ENCODE assay signal across 8 cellular contexts in genomic region chr2:181573140-181573736, GRCh38.
A peak's percentile ranks its signal among the peaks of the same experiment; 100 is the strongest.
DNase-seq lines count a peak whose midpoint lies in the region; ATAC-seq and TF ChIP-seq lines count a peak whose summit lies in the region.

No MANE protein-coding gene starts in this region.

- peak; percentile 53 for TF ChIP-seq CTCF in astrocyte of the spinal cord (IDR thresholded peaks at IDR 0.05; ENCODE audit: low read depth, low read length)

- DNase-seq in GM04504 (ENCODE audit: low read depth) (peak; percentile 9), NAMALWA (ENCODE audit: low spot score) (peak; percentile 55), astrocyte of the spinal cord (ENCODE audit: low read depth, low spot score) (peak; percentile 39), myocyte (ENCODE audit: low read depth) (peak; percentile 49), posterior cingulate gyrus (no peak)
- DNase-seq in effector memory CD8-positive, alpha-beta T cell = no peak

- ATAC-seq in GM21576 (IDR thresholded peaks at IDR 0.05; ENCODE audit: unreplicated experiment) (no peak), GM21825 (IDR thresholded peaks at IDR 0.05; ENCODE audit: unreplicated experiment) (no peak)
- no peak for ATAC-seq in effector memory CD8-positive, alpha-beta T cell (replicated peaks)

- H3K27me3 Mint-ChIP-seq in effector memory CD8-positive, alpha-beta T cell = peaks cover 9 to 19% of the 10 kb centered on the region in 2 donors

- no peaks in the 10 kb centered on the region for H3K9me3 Mint-ChIP-seq in effector memory CD8-positive, alpha-beta T cell

- in situ Hi-C loops in astrocyte of the spinal cord (cut with HindIII; ENCODE audit: low sequenced_read_pairs) = no loop called here

- H3K4me3 ChIP-seq in astrocyte of the spinal cord (ENCODE audit: low read depth, low read length) = no peak overlapping the region

- no peaks in the 10 kb centered on the region for H3K4me1 Mint-ChIP-seq in effector memory CD8-positive, alpha-beta T cell (ENCODE audit: low read depth in 2 of 2)

- H3K27ac Mint-ChIP-seq in effector memory CD8-positive, alpha-beta T cell = no peak overlapping the region

- intact Hi-C loops in posterior cingulate gyrus (cut with DNase I) = loop anchor here (5.0 kb wide), 1 partner anchor 144 kb away; no protein-coding TSS in a partner anchor

- H3K4me3 Mint-ChIP-seq in effector memory CD8-positive, alpha-beta T cell = no peak overlapping the region

- peaks cover 3% of the 10 kb centered on the region for H3K36me3 Mint-ChIP-seq in effector memory CD8-positive, alpha-beta T cell (ENCODE audit: insufficient read depth)

Comparison
In these comparisons a context has a peak if more than half of its experiments do, and no peak if none do; other contexts are left out.
1. DNase-seq: peak in GM04504 (single experiment), NAMALWA (single experiment), astrocyte of the spinal cord (single experiment) and myocyte (single experiment); none in effector memory CD8-positive, alpha-beta T cell (0 of 3) and posterior cingulate gyrus (0 of 10).